Comparison of ENCODE assay signal across 8 cellular contexts in the genomic region with DNA sequence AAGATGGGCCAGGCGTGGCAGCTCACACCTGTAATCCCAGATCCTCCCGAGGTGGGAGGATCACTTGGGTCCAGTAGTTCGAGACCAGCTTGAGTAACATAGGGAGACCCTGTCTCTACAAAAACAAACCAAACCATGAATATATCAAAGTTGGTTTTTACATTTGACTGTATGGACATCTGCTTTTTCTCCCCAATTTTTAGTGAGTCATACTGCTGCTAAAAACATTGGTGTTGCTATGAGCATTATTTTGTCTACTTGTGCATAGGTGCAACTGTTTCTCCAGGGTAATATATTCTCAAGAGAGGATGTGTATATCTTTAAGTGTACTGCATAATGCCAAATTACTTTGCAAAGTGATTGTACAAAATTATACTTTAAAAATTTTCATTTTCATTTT. TPM values are rescaled to one million over a fixed set of nuclear protein-coding genes. Genes with fewer than 3 reads are reported as not detected.
DNase-seq lines count a peak whose midpoint lies in the region; ATAC-seq and TF ChIP-seq lines count a peak whose summit lies in the region.

No MANE protein-coding gene starts in this region.

- no peak for TF ChIP-seq POLR2A in right lobe of liver (IDR thresholded peaks at IDR 0.05)
- TF ChIP-seq POLR2A in transverse colon (IDR thresholded peaks at IDR 0.05), result no peak

- TF ChIP-seq CTCF in right lobe of liver (IDR thresholded peaks at IDR 0.05) (no peak), transverse colon (IDR thresholded peaks at IDR 0.05) (no peak), omental fat pad (IDR thresholded peaks at IDR 0.05) (no peak)

- TF ChIP-seq EP300 in transverse colon (IDR thresholded peaks at IDR 0.05; ENCODE audit: low read depth), result no peak

- H3K4me1 ChIP-seq in right lobe of liver (peaks cover 0 to 25% (median 8%) of the 10 kb centered on the region in 4 donors), transverse colon (peaks cover 10 to 34% (median 25%) of the 10 kb centered on the region in 4 donors)

- no peaks in the 10 kb centered on the region for H3K9me3 Mint-ChIP-seq in activated T-cell treated with anti-CD3 and anti-CD28 coated beads, Interleukin-2, amount 50 U/mL, for 72 hours
- H3K9me3 Mint-ChIP-seq in activated T-helper 17 cell treated with anti-CD3 and anti-CD28 coated beads, Interleukin-2, amount 50 U/mL, for 72 hours, result no peaks in the 10 kb centered on the region

- H3K27me3 ChIP-seq in right lobe of liver (no peaks in the 10 kb centered on the region), transverse colon (no peaks in the 10 kb centered on the region)

- H3K4me3 Mint-ChIP-seq in activated T-cell treated with anti-CD3 and anti-CD28 coated beads, Interleukin-2, amount 50 U/mL, for 72 hours, result peak overlapping the region; percentile 19 to 53
- peak overlapping the region; percentile 92 for H3K4me3 Mint-ChIP-seq in activated T-helper 17 cell treated with anti-CD3 and anti-CD28 coated beads, Interleukin-2, amount 50 U/mL, for 72 hours

- DNase-seq in activated T-cell treated with anti-CD3 and anti-CD28 coated beads, Interleukin-2, amount 50 U/mL, for 72 hours, result no peak
- DNase-seq in activated T-cell treated with anti-CD3 and anti-CD28 coated beads, Interleukin-2, amount 50 U/mL, for 1 hour, result no peak
- DNase-seq in right lobe of liver, result no peak
- no peak for DNase-seq in transverse colon
- no peak for DNase-seq in omental fat pad (ENCODE audit: low spot score)
- DNase-seq in UCSD-AML1 (lab: John Stamatoyannopoulos, UW; ENCODE audit: unreplicated experiment), result no peak

- H3K27me3 Mint-ChIP-seq in activated T-cell treated with anti-CD3 and anti-CD28 coated beads, Interleukin-2, amount 50 U/mL, for 72 hours (ENCODE audit: low read depth), result no peaks in the 10 kb centered on the region
- H3K27me3 Mint-ChIP-seq in activated T-helper 17 cell treated with anti-CD3 and anti-CD28 coated beads, Interleukin-2, amount 50 U/mL, for 72 hours, result no peaks in the 10 kb centered on the region

- peaks cover 8 to 10% of the 10 kb centered on the region in 2 donors for H3K36me3 Mint-ChIP-seq in activated T-cell treated with anti-CD3 and anti-CD28 coated beads, Interleukin-2, amount 50 U/mL, for 72 hours (ENCODE audit: insufficient read depth in 2 of 2)
- H3K36me3 Mint-ChIP-seq in activated T-helper 17 cell treated with anti-CD3 and anti-CD28 coated beads, Interleukin-2, amount 50 U/mL, for 72 hours (ENCODE audit: low read depth), result peaks cover 27% of the 10 kb centered on the region

- H3K27ac ChIP-seq in right lobe of liver (peak overlapping the region in 1 of 3 donors; percentile 87), transverse colon (peak overlapping the region in 3 of 4 donors; percentile 89 to 94 (median 91))

- no peak overlapping the region for H3K27ac Mint-ChIP-seq in activated T-cell treated with anti-CD3 and anti-CD28 coated beads, Interleukin-2, amount 50 U/mL, for 72 hours
- peak overlapping the region; percentile 94 for H3K27ac Mint-ChIP-seq in activated T-helper 17 cell treated with anti-CD3 and anti-CD28 coated beads, Interleukin-2, amount 50 U/mL, for 72 hours

- H3K4me3 ChIP-seq in right lobe of liver (peak overlapping the region in 2 of 3 donors; percentile 83 to 90), transverse colon (peak overlapping the region in 3 of 4 donors; percentile 98 to 99 (median 98))

- peaks cover 38% of the 10 kb centered on the region for H3K4me1 Mint-ChIP-seq in activated T-cell treated with anti-CD3 and anti-CD28 coated beads, Interleukin-2, amount 50 U/mL, for 72 hours (ENCODE audit: low read depth)
- H3K4me1 Mint-ChIP-seq in activated T-helper 17 cell treated with anti-CD3 and anti-CD28 coated beads, Interleukin-2, amount 50 U/mL, for 72 hours, result peaks cover 8% of the 10 kb centered on the region

- WGBS in right lobe of liver (ENCODE audit: insufficient coverage, low coverage, low lambda C conversion rate, missing lambda C conversion rate), result 67% methylated on average over 2 of the region's 3 CpGs
- whole genome bisulfite sequencing in transverse colon (ENCODE audit: low coverage in 1 of 2), 2 donors, result 80 to 93% methylated on average over 2 to 3 of the region's 3 CpGs

- in situ Hi-C loops in transverse colon (cut with MboI; ENCODE audit: low pct_ligation_motif_present in 1 of 4, low pct_unique_long_range_greater_than_20kb in 1 of 4, low sequenced_read_pairs in 3 of 4), result no loop called here

- ATAC-seq in activated T-cell treated with anti-CD3 and anti-CD28 coated beads, Interleukin-2, amount 50 U/mL, for 72 hours (replicated peaks in 1 of 2), result no peak
- ATAC-seq in activated T-helper 17 cell treated with anti-CD3 and anti-CD28 coated beads, Interleukin-2, amount 50 U/mL, for 72 hours (replicated peaks), result no peak
- ATAC-seq in right lobe of liver (no peak), omental fat pad (ENCODE audit: low FRiP score) (no peak), HG03108 (IDR thresholded peaks at IDR 0.05; ENCODE audit: unreplicated experiment) (no peak)

- H3K36me3 ChIP-seq in right lobe of liver, result peaks cover 0 to 3% (median 0%) of the 10 kb centered on the region in 4 donors
- peaks cover 0 to 4% (median 0%) of the 10 kb centered on the region in 4 donors for H3K36me3 ChIP-seq in transverse colon

- H3K9me3 ChIP-seq in right lobe of liver (no peaks in the 10 kb centered on the region), transverse colon (no peaks in the 10 kb centered on the region)

- intact Hi-C loops in right lobe of liver (cut with DNase I), result no loop called here
- intact Hi-C loops in transverse colon (cut with DNase I; ENCODE audit: low total_unique reads), result no loop called here

RNA-seq across cellular contexts. Expression of gene TMEM248, which starts 0.8 kb away (rescaled TPM):
- 10 to 100 TPM; 71.4 to 83.8 TPM for total RNA-seq in activated T-cell treated with anti-CD3 and anti-CD28 coated beads, Interleukin-2, amount 50 U/mL, for 72 hours
- 10 to 100 TPM; 67.4 to 85.7 TPM for total RNA-seq in activated T-helper 17 cell treated with anti-CD3 and anti-CD28 coated beads, Interleukin-2, amount 50 U/mL, for 72 hours
- 10 to 100 TPM; 53.3 to 76.5 (median 63.2) TPM for total RNA-seq in right lobe of liver
- total RNA-seq in transverse colon, result 100 to 1,000 TPM in 3 of 4 donors, 10 to 100 TPM in 1; 95.9 to 595 (median 166) TPM
- 100 to 1,000 TPM in 3 of 4 donors, 10 to 100 TPM in 1; 98.1 to 111 (median 108) TPM for total RNA-seq in omental fat pad
